Comparison of ENCODE assay signal across 23 cellular contexts in the genomic region with DNA sequence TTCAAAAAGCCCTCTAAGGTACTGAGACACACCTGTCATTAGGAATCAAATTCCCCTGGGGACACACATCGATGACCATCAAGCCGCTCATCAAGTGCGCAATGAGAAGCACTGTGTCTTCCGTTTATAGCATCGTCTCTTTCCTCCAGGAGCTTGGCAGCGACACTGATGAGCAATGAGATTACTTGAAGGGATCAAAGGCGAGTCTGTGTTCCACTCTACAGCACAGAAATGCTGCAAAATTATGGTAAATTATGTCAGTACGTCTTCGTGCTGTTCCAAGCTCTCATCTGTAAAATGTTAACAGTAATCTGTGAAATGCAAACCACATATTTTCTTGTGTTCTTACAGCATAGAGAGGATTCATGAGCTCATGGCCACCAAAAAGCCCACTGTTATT.
DNase-seq lines count a peak whose midpoint lies in the region; ATAC-seq lines count a peak whose summit lies in the region.
"Had no signal": no experiment of that assay in that cellular context is flagged by ENCODE, and none has a peak within 500 bp of the region (broad histone marks: within the 10 kb centered on the region; RNA-seq: fewer than 3 reads in every experiment).

No MANE protein-coding gene starts in this region.

- no peak overlapping the region for H2BK15ac ChIP-seq in mesenchymal stem cell (ENCODE audit: low read depth, poor library complexity, severe bottlenecking)

- H3K9me3 Mint-ChIP-seq in T-helper 2 cell treated with Interferon-gamma antibody and Interleukin-4, amounts not matched to agents 5 μg/mL and 100 μg/mL, for 36 hours = no peaks in the 10 kb centered on the region
- H3K9me3 Mint-ChIP-seq in activated naive CD8-positive, alpha-beta T cell treated with anti-CD3 and anti-CD28 coated beads, Interleukin-2, amount 50 U/mL, for 24 hours = no peaks in the 10 kb centered on the region
- H3K9me3 Mint-ChIP-seq: H9, HFFc6 had no signal

- H3K9me3 ChIP-seq in mesenchymal stem cell (ENCODE audit: control insufficient read depth, low read length) = no peaks in the 10 kb centered on the region
- H3K9me3 ChIP-seq: SJCRH30 had no signal

- no peak for ATAC-seq in activated naive CD8-positive, alpha-beta T cell treated with anti-CD3 and anti-CD28 coated beads, Interleukin-2, amount 50 U/mL, for 24 hours
- ATAC-seq: Panc1 had no signal

- H3K23ac ChIP-seq in mesenchymal stem cell (ENCODE audit: low read length in 2 of 2) = no peak overlapping the region

- no peak overlapping the region for H2BK5ac ChIP-seq in mesenchymal stem cell (ENCODE audit: low read depth, low read length, poor library complexity, severe bottlenecking)

- H2AK5ac ChIP-seq in mesenchymal stem cell (ENCODE audit: low read length, severe bottlenecking) = no peak overlapping the region

- H3K4me1 Mint-ChIP-seq in T-helper 2 cell treated with Interferon-gamma antibody and Interleukin-4, amounts not matched to agents 5 μg/mL and 100 μg/mL, for 36 hours (ENCODE audit: low read depth) = no peaks in the 10 kb centered on the region
- no peaks in the 10 kb centered on the region for H3K4me1 Mint-ChIP-seq in activated naive CD8-positive, alpha-beta T cell treated with anti-CD3 and anti-CD28 coated beads, Interleukin-2, amount 50 U/mL, for 24 hours
- H3K4me1 Mint-ChIP-seq: CD4-positive, CD25-positive, alpha-beta regulatory T cell; H9 had no signal

- H3K79me1 ChIP-seq in mesenchymal stem cell (replicated peaks; ENCODE audit: low read length, poor library complexity, severe bottlenecking) = no peaks in the 10 kb centered on the region

- H2BK120ac ChIP-seq in mesenchymal stem cell (ENCODE audit: low read depth, low read length) = no peak overlapping the region

- H3K4ac ChIP-seq in mesenchymal stem cell (ENCODE audit: low read depth in 1 of 2, low read length in 2 of 2) = no peak overlapping the region

- H4K8ac ChIP-seq in mesenchymal stem cell (ENCODE audit: low read length) = peak overlapping the region; percentile 13

- no peak overlapping the region for H2BK12ac ChIP-seq in mesenchymal stem cell (ENCODE audit: low read length in 2 of 2)

- H3K4me1 ChIP-seq in mesenchymal stem cell (ENCODE audit: control insufficient read depth, insufficient read depth, low read depth, low read length) = no peaks in the 10 kb centered on the region
- H3K4me1 ChIP-seq: SJCRH30 had no signal

- no peaks in the 10 kb centered on the region for H3K36me3 Mint-ChIP-seq in T-helper 2 cell treated with Interferon-gamma antibody and Interleukin-4, amounts not matched to agents 5 μg/mL and 100 μg/mL, for 36 hours (ENCODE audit: low read depth)
- no peaks in the 10 kb centered on the region for H3K36me3 Mint-ChIP-seq in activated naive CD8-positive, alpha-beta T cell treated with anti-CD3 and anti-CD28 coated beads, Interleukin-2, amount 50 U/mL, for 24 hours (ENCODE audit: low read depth)
- H3K36me3 Mint-ChIP-seq: CD4-positive, CD25-positive, alpha-beta regulatory T cell had no signal

- H3K27me3 Mint-ChIP-seq in T-helper 2 cell treated with Interferon-gamma antibody and Interleukin-4, amounts not matched to agents 5 μg/mL and 100 μg/mL, for 36 hours (ENCODE audit: low read depth) = no peaks in the 10 kb centered on the region
- H3K27me3 Mint-ChIP-seq in activated naive CD8-positive, alpha-beta T cell treated with anti-CD3 and anti-CD28 coated beads, Interleukin-2, amount 50 U/mL, for 24 hours = peaks cover under 1% of the 10 kb centered on the region
- H3K27me3 Mint-ChIP-seq: CD4-positive, CD25-positive, alpha-beta regulatory T cell had no signal

- H3K27ac ChIP-seq in mesenchymal stem cell (ENCODE audit: low read length, poor library complexity, severe bottlenecking) = no peak overlapping the region
- H3K27ac ChIP-seq: SJCRH30 had no signal

- H3K18ac ChIP-seq in mesenchymal stem cell (ENCODE audit: low read depth in 1 of 2, low read length in 2 of 2) = no peak overlapping the region

- peak overlapping the region in 1 of 2 experiments; percentile 54 for H3K4me3 ChIP-seq in mesenchymal stem cell (ENCODE audit: insufficient read depth in 1 of 2, low read depth in 1 of 2, low read length in 2 of 2)
- H3K4me3 ChIP-seq: SJCRH30 had no signal

- H3K27ac Mint-ChIP-seq in T-helper 2 cell treated with Interferon-gamma antibody and Interleukin-4, amounts not matched to agents 5 μg/mL and 100 μg/mL, for 36 hours = no peak overlapping the region
- H3K27ac Mint-ChIP-seq in activated naive CD8-positive, alpha-beta T cell treated with anti-CD3 and anti-CD28 coated beads, Interleukin-2, amount 50 U/mL, for 24 hours = no peak overlapping the region
- H3K27ac Mint-ChIP-seq: CD4-positive, CD25-positive, alpha-beta regulatory T cell; H9; HFFc6 had no signal

- H3K36me3 ChIP-seq in mesenchymal stem cell (ENCODE audit: control insufficient read depth in 1 of 2, insufficient read depth in 2 of 2, low read depth in 1 of 2, low read length in 2 of 2) = no peaks in the 10 kb centered on the region
- H3K36me3 ChIP-seq: SJCRH30 had no signal

- no peak overlapping the region for H4K91ac ChIP-seq in mesenchymal stem cell (ENCODE audit: low read length)

- H3K9ac ChIP-seq in mesenchymal stem cell (ENCODE audit: low read length) = peak overlapping the region; percentile 56

- WGBS in mesenchymal stem cell = 88% methylated on average over 9 of the region's 9 CpGs

- DNase-seq in AG08395 (ENCODE audit: low spot score) (peak; percentile 57), GM04504 (ENCODE audit: low read depth) (peak; percentile 66), fibroblast of gingiva (ENCODE audit: low read depth) (peak; percentile 84), mesenchymal stem cell (no peak), NCI-H1436 treated with DMSO at 0.1 percent for 48 hours (lab: John Stamatoyannopoulos, UW) (no peak), SIG-M5 treated with dmso at 0.1 percent for 504 hours (lab: John Stamatoyannopoulos, UW; ENCODE audit: unreplicated experiment) (no peak)
- no peak for DNase-seq in T-helper 2 cell treated with Interferon-gamma antibody and Interleukin-4, amounts not matched to agents 5 μg/mL and 100 μg/mL, for 36 hours (ENCODE audit: low spot score)
- DNase-seq in activated naive CD8-positive, alpha-beta T cell treated with anti-CD3 and anti-CD28 coated beads, Interleukin-2, amount 50 U/mL, for 24 hours = no peak
- DNase-seq: 8988T; CD4-positive, CD25-positive, alpha-beta regulatory T cell; H9; HFFc6; MM.1S; NCI-H1048; NCI-H1417 treated with DMSO at 0.1 percent for 48 hours; NCI-H187 treated with DMSO at 0.1 percent for 48 hours; NCI-H2107; NCI-H2227 treated with DMSO at 0.1 percent for 48 hours; NCI-H510A treated with DMSO at 0.1 percent for 48 hours; NCI-H748 treated with DMSO at 0.1 percent for 48 hours; NK-92 treated with Interleukin-12 subunit alpha and Interleukin-12 subunit beta, amount 100 ng/mL, for 24 hours; SJCRH30 had no signal

- no peak overlapping the region for H3K14ac ChIP-seq in mesenchymal stem cell (ENCODE audit: low read length in 2 of 2)

- H3K4me3 Mint-ChIP-seq in T-helper 2 cell treated with Interferon-gamma antibody and Interleukin-4, amounts not matched to agents 5 μg/mL and 100 μg/mL, for 36 hours = no peak overlapping the region
- H3K4me3 Mint-ChIP-seq in activated naive CD8-positive, alpha-beta T cell treated with anti-CD3 and anti-CD28 coated beads, Interleukin-2, amount 50 U/mL, for 24 hours = no peak overlapping the region
- H3K4me3 Mint-ChIP-seq: CD4-positive, CD25-positive, alpha-beta regulatory T cell; H9; HFFc6 had no signal

- peaks cover 0 to 3% of the 10 kb centered on the region in 2 experiments for H3K27me3 ChIP-seq in mesenchymal stem cell (ENCODE audit: control insufficient read depth in 1 of 2, insufficient read depth in 1 of 2, low read length in 2 of 2)
- H3K27me3 ChIP-seq: SJCRH30 had no signal

- H3K4me2 ChIP-seq in mesenchymal stem cell (ENCODE audit: low read length, poor library complexity, severe bottlenecking) = no peak overlapping the region

- H2AFZ ChIP-seq in mesenchymal stem cell (ENCODE audit: low read depth, low read length) = no peak overlapping the region

Comparison
In these comparisons a context has a peak if more than half of its experiments do, and no peak if none do; other contexts are left out.
1. DNase-seq: peak in AG08395 (single experiment), GM04504 (single experiment) and fibroblast of gingiva (single experiment); none in mesenchymal stem cell (single experiment), NCI-H1436 treated with DMSO at 0.1 percent for 48 hours (single experiment), T-helper 2 cell treated with Interferon-gamma antibody and Interleukin-4, amounts not matched to agents 5 μg/mL and 100 μg/mL, for 36 hours (single experiment), SIG-M5 treated with dmso at 0.1 percent for 504 hours (single experiment) and activated naive CD8-positive, alpha-beta T cell treated with anti-CD3 and anti-CD28 coated beads, Interleukin-2, amount 50 U/mL, for 24 hours (single experiment).